1 cellular context compared by ENCODE assay signal in the genomic region with DNA sequence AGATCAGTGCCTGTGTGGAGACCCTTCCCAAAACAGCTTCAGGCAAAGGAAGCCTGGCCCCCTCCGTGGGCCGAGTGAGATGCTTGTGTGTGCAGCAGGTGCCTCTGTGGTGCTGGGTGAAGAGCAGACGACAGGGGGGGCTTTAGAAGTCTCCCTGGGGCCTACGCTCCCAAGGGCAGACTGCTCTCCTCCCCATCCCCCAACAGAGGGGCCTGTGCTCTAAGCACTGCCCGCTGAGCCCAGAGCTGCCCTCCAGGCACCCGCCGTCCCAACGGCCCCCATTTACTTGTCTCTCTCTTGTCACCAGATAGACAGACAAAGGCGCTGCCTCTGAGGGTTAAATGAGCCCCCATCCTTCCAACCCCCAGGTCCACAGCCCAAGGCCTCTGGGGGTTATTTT.
TF ChIP-seq lines count a peak whose summit lies in the region.

No MANE protein-coding gene starts in this region.

TF ChIP-seq in H1, 55 proteins besides CTCF, POLR2A, EP300 and RAD21:
- TF ChIP-seq, protein P1, sequence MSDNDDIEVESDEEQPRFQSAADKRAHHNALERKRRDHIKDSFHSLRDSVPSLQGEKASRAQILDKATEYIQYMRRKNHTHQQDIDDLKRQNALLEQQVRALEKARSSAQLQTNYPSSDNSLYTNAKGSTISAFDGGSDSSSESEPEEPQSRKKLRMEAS (IDR thresholded peaks at IDR 0.05), result no peak
- no peak for TF ChIP-seq GABPA (IDR thresholded peaks at IDR 0.05; ENCODE audit: borderline replicate concordance, insufficient read depth, low read length)
- TF ChIP-seq HDAC6 (IDR thresholded peaks at IDR 0.05; ENCODE audit: low read depth, low read length), result no peak
- no peak for TF ChIP-seq BRCA1 (IDR thresholded peaks at IDR 0.05; ENCODE audit: low read depth, low read length)
